In genomic region chr16:908526-909155, GRCh38 we compare ENCODE assay signal across 22 cellular contexts.
DNase-seq lines count a peak whose midpoint lies in the region; ATAC-seq, FAIRE-seq and TF ChIP-seq lines count a peak whose summit lies in the region.
"Had no signal": no experiment of that assay in that cellular context is flagged by ENCODE, and none has a peak within 500 bp of the region (broad histone marks: within the 10 kb centered on the region; RNA-seq: fewer than 3 reads in every experiment).

No MANE protein-coding gene starts in this region.

- no peak overlapping the region for H3K4me3 Mint-ChIP-seq in CD4-positive, alpha-beta T cell
- H3K4me3 Mint-ChIP-seq: CD8-positive, alpha-beta T cell; GM23338 had no signal

- WGBS in right cardiac atrium, result 95% methylated on average over 15 of the region's 15 CpGs
- WGBS in HepG2 (ENCODE audit: low lambda C conversion rate), result 60% methylated on average over 9 of the region's 15 CpGs
- WGBS in ovary, 3 donors, result 88 to 95% (median 92%) methylated on average over 12 to 15 of the region's 15 CpGs

- intact Hi-C loops in right cardiac atrium (cut with DNase I) (no loop called here), left ventricle myocardium inferior (cut with micrococcal nuclease) (no loop called here), HepG2 (cut with micrococcal nuclease; ENCODE audit: unreplicated experiment) (no loop called here), ovary (cut with DNase I) (no loop called here)
- intact Hi-C loops in CD4-positive, alpha-beta T cell (cut with DNase I, micrococcal nuclease), result no loop called here

- no peak overlapping the region for H3K9ac ChIP-seq in HepG2 (ENCODE audit: insufficient read depth, low read depth, low read length)
- H3K9ac ChIP-seq: KMS-11 had no signal

- POLR2A ChIA-PET in HepG2 (lab: Yijun Ruan, JAX), result no interaction called here
- POLR2A ChIA-PET in CD4-positive, alpha-beta T cell (lab: Charles Lee), result no interaction called here

- peaks cover 4% of the 10 kb centered on the region; the same call in 1 of the 2 replicates for H4K20me1 ChIP-seq in HepG2 (ENCODE audit: insufficient read depth, low read length)

- TF ChIP-seq CTCF in left ventricle myocardium inferior (IDR thresholded peaks at IDR 0.05; ENCODE audit: borderline replicate concordance), result no peak
- no peak for TF ChIP-seq CTCF in HepG2 (CRISPR knock-in tag; IDR thresholded peaks at IDR 0.05)
- no peak for TF ChIP-seq CTCF in ovary (IDR thresholded peaks at IDR 0.05)
- no peak for TF ChIP-seq CTCF in CD4-positive, alpha-beta T cell (IDR thresholded peaks at IDR 0.05)

- TF ChIP-seq POLR2A in HepG2 (IDR thresholded peaks at IDR 0.05; ENCODE audit: insufficient read depth in 1 of 2, low read depth in 2 of 2, low read length in 2 of 2) (no peak), ovary (IDR thresholded peaks at IDR 0.05) (no peak)

- no peak overlapping the region for H3K4me2 ChIP-seq in HepG2 (ENCODE audit: low read depth, low read length)
- H3K4me2 ChIP-seq: GM23338, KMS-11 had no signal

- H3K36me3 ChIP-seq in left ventricle myocardium inferior (peaks cover 45% of the 10 kb centered on the region), HepG2 (replicated peaks in 1 of 2; ENCODE audit: control insufficient read depth in 1 of 2, insufficient read depth in 2 of 2, low read length in 2 of 2) (no peaks in the 10 kb centered on the region), ovary (no peaks in the 10 kb centered on the region)
- H3K36me3 ChIP-seq: HAP-1, SJSA1 had no signal

- no peak for FAIRE-seq in HepG2 (lab: Jason Lieb, UNC)
- FAIRE-seq: GM12891 had no signal

- in situ Hi-C loops in HepG2 (cut with HindIII; ENCODE audit: extremely low pct_ligation_motif_present, low pct_unique_long_range_greater_than_20kb), result no loop called here

- H3K27ac ChIP-seq in right cardiac atrium (ENCODE audit: low read length) (no peak overlapping the region), left ventricle myocardium inferior (replicated peaks) (no peak overlapping the region), caudate nucleus (ENCODE audit: low read depth, low read length) (peak overlapping the region; percentile 75), HepG2 (ENCODE audit: extremely low read length, insufficient read depth, low read length) (no peak overlapping the region), temporal lobe (ENCODE audit: low read depth, low read length) (peak overlapping the region; percentile 94), ovary (no peak overlapping the region)
- no peak overlapping the region for H3K27ac ChIP-seq in CD4-positive, alpha-beta T cell (ENCODE audit: low read depth, low read length)
- H3K27ac ChIP-seq: KMS-11, SJSA1 had no signal

- H3K9me3 ChIP-seq in right cardiac atrium (ENCODE audit: control insufficient read depth, low read length) (no peaks in the 10 kb centered on the region), left ventricle myocardium inferior (replicated peaks) (peaks cover 19% of the 10 kb centered on the region), HepG2 (ENCODE audit: low read length) (peaks cover 9% of the 10 kb centered on the region), ovary (peaks cover 0 to 6% of the 10 kb centered on the region in 2 donors)
- H3K9me3 ChIP-seq in CD4-positive, alpha-beta T cell (ENCODE audit: control insufficient read depth, low read length), result no peaks in the 10 kb centered on the region
- H3K9me3 ChIP-seq: SJSA1 had no signal

- CTCF ChIA-PET in HepG2 (lab: Yijun Ruan, JAX; ENCODE audit: low intra/inter-chr PET ratio, low total read pairs), result no interaction called here
- CTCF ChIA-PET in CD4-positive, alpha-beta T cell (lab: Charles Lee), result no interaction called here

- no peak for TF ChIP-seq RAD21 in HepG2 (CRISPR knock-in tag; IDR thresholded peaks at IDR 0.05)

- no peak overlapping the region for H3K27ac Mint-ChIP-seq in CD4-positive, alpha-beta T cell
- H3K27ac Mint-ChIP-seq: CD8-positive, alpha-beta T cell; GM23338 had no signal

- peaks cover 35% of the 10 kb centered on the region for H3K36me3 Mint-ChIP-seq in CD4-positive, alpha-beta T cell (ENCODE audit: low read depth)

- H3K27me3 Mint-ChIP-seq in CD4-positive, alpha-beta T cell, result no peaks in the 10 kb centered on the region

- H2AFZ ChIP-seq in HepG2 (ENCODE audit: low read length), result no peak overlapping the region
- H2AFZ ChIP-seq: GM23338 had no signal

- no peak for ATAC-seq in right cardiac atrium
- no peak for ATAC-seq in HepG2
- no peak for ATAC-seq in CD4-positive, alpha-beta T cell (ENCODE audit: poor library complexity)
- ATAC-seq: CD8-positive, alpha-beta T cell; GM23338; Panc1 had no signal

- no peaks in the 10 kb centered on the region for H3K4me1 ChIP-seq in right cardiac atrium (ENCODE audit: control insufficient read depth, insufficient read depth, low read length)
- no peaks in the 10 kb centered on the region for H3K4me1 ChIP-seq in left ventricle myocardium inferior
- peaks cover 29% of the 10 kb centered on the region for H3K4me1 ChIP-seq in HepG2 (ENCODE audit: insufficient read depth, low read length)
- H3K4me1 ChIP-seq in ovary (ENCODE audit: insufficient read depth), result no peaks in the 10 kb centered on the region
- H3K4me1 ChIP-seq: HAP-1, SJSA1 had no signal

- BruUV-seq in HepG2 (replicated peaks; lab: Mats Ljungman, UMichigan), result no TSS peak

- H3K9me3 Mint-ChIP-seq in CD4-positive, alpha-beta T cell, result no peaks in the 10 kb centered on the region
- H3K9me3 Mint-ChIP-seq: CD8-positive, alpha-beta T cell had no signal

- H3K4me1 Mint-ChIP-seq in CD4-positive, alpha-beta T cell (ENCODE audit: low read depth), result no peaks in the 10 kb centered on the region
- H3K4me1 Mint-ChIP-seq: GM23338 had no signal

- no peaks in the 10 kb centered on the region for H3K79me2 ChIP-seq in HepG2 (ENCODE audit: insufficient read depth, low read length)

- H3K4me3 ChIP-seq in right cardiac atrium (ENCODE audit: low read length) (no peak overlapping the region), left ventricle myocardium inferior (no peak overlapping the region), HepG2 (replicated peaks in 1 of 3; ENCODE audit: insufficient read depth in 1 of 3, low read depth in 2 of 3, low read length in 3 of 3) (no peak overlapping the region), ovary (no peak overlapping the region)
- H3K4me3 ChIP-seq: GM23338, HAP-1, SJSA1 had no signal

- H3K27me3 ChIP-seq in right cardiac atrium (ENCODE audit: control insufficient read depth, insufficient read depth) (no peaks in the 10 kb centered on the region), left ventricle myocardium inferior (ENCODE audit: low read depth) (no peaks in the 10 kb centered on the region), HepG2 (ENCODE audit: control insufficient read depth in 1 of 2, insufficient read depth in 2 of 2, low read length in 2 of 2) (no peaks in the 10 kb centered on the region), ovary (no peaks in the 10 kb centered on the region)
- H3K27me3 ChIP-seq in CD4-positive, alpha-beta T cell (ENCODE audit: control insufficient read depth, insufficient read depth, low read length), result no peaks in the 10 kb centered on the region
- H3K27me3 ChIP-seq: SJSA1 had no signal

- DNase-seq in right cardiac atrium (peak; percentile 4 to 52 (median 26)), left ventricle myocardium inferior (no peak), caudate nucleus (lab: John Stamatoyannopoulos, UW) (no peak), HepG2 (ENCODE audit: low spot score) (no peak), ovary (no peak), NCI-H1694 (lab: John Stamatoyannopoulos, UW) (no peak)
- no peak for DNase-seq in CD4-positive, alpha-beta T cell
- DNase-seq: CD8-positive, alpha-beta T cell; DMS153; IMR-90; NCI-H1092 treated with DMSO at 0.1 percent for 48 hours; NCI-H2171; NCI-H345; NCI-H524; NCI-H82 had no signal

- TF ChIP-seq EP300 in HepG2 (IDR thresholded peaks at IDR 0.05; ENCODE audit: low read depth in 2 of 2, low read length in 2 of 2) (no peak), HepG2 (CRISPR knock-in tag; IDR thresholded peaks at IDR 0.05; ENCODE audit: borderline replicate concordance) (no peak), ovary (IDR thresholded peaks at IDR 0.05) (no peak)

TF ChIP-seq in HepG2, 621 proteins besides CTCF, POLR2A, EP300 and RAD21 (continues in another document):
- TF ChIP-seq MAX (IDR thresholded peaks at IDR 0.05) (peak; percentile 77), MLX (CRISPR knock-in tag; IDR thresholded peaks at IDR 0.05) (peak; percentile 45; the same call in 1 of the 2 replicates), AGO1 (IDR thresholded peaks at IDR 0.05; ENCODE audit: low read depth, low read length, poor library complexity, severe bottlenecking) (no peak), NR2F6 (IDR thresholded peaks at IDR 0.05) (no peak), NR2F6 (CRISPR knock-in tag; IDR thresholded peaks at IDR 0.05) (peak; percentile 57; the same call in 1 of the 2 replicates), TBX2 (CRISPR knock-in tag; IDR thresholded peaks at IDR 0.05; ENCODE audit: borderline replicate concordance) (no peak), SALL1 (CRISPR knock-in tag; IDR thresholded peaks at IDR 0.05) (peak; percentile 42; the same call in 1 of the 2 replicates), ZNF256 (CRISPR knock-in tag; conservative IDR thresholded peaks at IDR 0.05) (no peak), ZBTB38 (CRISPR knock-in tag; IDR thresholded peaks at IDR 0.05) (peak; percentile 67), GZF1 (CRISPR knock-in tag; IDR thresholded peaks at IDR 0.05) (no peak), TFAP4 (IDR thresholded peaks at IDR 0.05; ENCODE audit: borderline replicate concordance, low read depth) (peak; percentile 39; the same call in 1 of the 2 replicates), ZNF720 (CRISPR knock-in tag; IDR thresholded peaks at IDR 0.05) (no peak), ZNF724P (CRISPR knock-in tag; IDR thresholded peaks at IDR 0.05; ENCODE audit: borderline replicate concordance) (no peak), ZNF572 (CRISPR knock-in tag; IDR thresholded peaks at IDR 0.05) (no peak)

Comparison
In these comparisons a context has a peak if more than half of its experiments do, and no peak if none do; other contexts are left out.
1. DNase-seq: peak in right cardiac atrium (3 of 3); none in left ventricle myocardium inferior (single experiment), caudate nucleus (0 of 61), HepG2 (single experiment), ovary (0 of 5), NCI-H1694 (single experiment) and CD4-positive, alpha-beta T cell (0 of 10).
2. H3K27ac ChIP-seq: peak in caudate nucleus (single experiment) and temporal lobe (single experiment); none in right cardiac atrium (single experiment), left ventricle myocardium inferior (single experiment), HepG2 (single experiment), ovary (0 of 2) and CD4-positive, alpha-beta T cell (single experiment).